ENCODE assay signal across 8 cellular contexts in genomic region chr1:63458750-63459149, GRCh38.
"Had no signal": no experiment of that assay in that cellular context is flagged by ENCODE, and none has a peak within 500 bp of the region (broad histone marks: within the 10 kb centered on the region; RNA-seq: fewer than 3 reads in every experiment).

No MANE protein-coding gene starts in this region.

- H2AFZ ChIP-seq: GM23338 had no signal

- H3K27me3 Mint-ChIP-seq: IgD-negative memory B cell had no signal

- H3K4me1 Mint-ChIP-seq: GM23338, IgD-negative memory B cell had no signal

- ATAC-seq: GM23338, HCT116 had no signal

- DNase-seq: H7, HFFc6, KG1 had no signal

- H3K4me2 ChIP-seq: GM23338 had no signal

- H3K4me3 ChIP-seq: GM23338, HAP-1 had no signal

- H3K27ac Mint-ChIP-seq: GM23338, HFFc6, IgD-negative memory B cell had no signal

- H3K4me3 Mint-ChIP-seq: GM23338, HFFc6, IgD-negative memory B cell had no signal

- H3K4me1 ChIP-seq: HAP-1 had no signal

- H3K27ac ChIP-seq: HL-60 had no signal
